In the genomic region with DNA sequence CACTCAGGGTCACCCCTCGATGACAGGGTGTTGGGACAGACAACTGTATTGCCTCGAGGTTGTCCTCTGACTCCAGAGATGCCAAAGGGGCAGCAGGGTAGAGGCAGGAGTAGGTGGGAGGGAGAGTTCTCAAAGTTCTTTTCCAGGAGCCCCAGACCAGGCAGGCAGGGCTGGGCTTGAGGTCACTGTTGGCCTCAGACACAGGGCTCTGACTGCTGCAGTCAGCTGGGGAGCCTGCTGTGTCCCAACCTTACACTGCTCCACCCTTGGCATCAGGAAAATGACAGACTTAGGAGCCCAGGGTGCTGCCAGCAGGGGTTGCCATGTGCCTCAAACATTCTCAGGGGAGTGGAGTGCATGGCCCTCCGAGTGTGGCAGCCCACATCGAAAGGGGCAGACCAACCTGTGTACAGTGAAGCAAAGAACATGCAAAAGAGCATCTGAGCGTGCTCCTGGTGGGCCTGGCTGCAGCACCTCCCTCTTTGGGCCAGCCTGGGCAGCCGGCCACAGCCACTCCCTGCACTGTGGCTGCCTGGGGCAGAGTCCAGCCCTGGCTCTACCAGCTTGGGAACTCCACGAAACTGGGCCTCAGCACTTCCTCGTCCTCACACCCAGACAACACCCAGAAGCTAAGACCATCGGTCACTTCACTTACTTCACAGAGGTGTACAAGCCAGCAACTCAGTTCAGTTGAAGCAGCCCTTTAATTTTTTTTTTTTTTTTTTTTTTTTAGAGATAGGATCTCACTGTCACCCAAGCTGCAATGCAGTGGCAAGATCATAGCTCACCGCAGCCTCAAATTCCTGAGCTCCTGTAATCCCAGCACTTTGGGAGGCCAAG, we compare ENCODE assay signal across 10 cellular contexts. TPM values are rescaled to one million over a fixed set of nuclear protein-coding genes. Genes with fewer than 3 reads are reported as not detected.
DNase-seq lines count a peak whose midpoint lies in the region; ATAC-seq, FAIRE-seq and TF ChIP-seq lines count a peak whose summit lies in the region.
"Had no signal": no experiment of that assay in that cellular context is flagged by ENCODE, and none has a peak within 500 bp of the region (broad histone marks: within the 10 kb centered on the region; RNA-seq: fewer than 3 reads in every experiment).

No MANE protein-coding gene starts in this region.

- no peaks in the 10 kb centered on the region for H3K79me2 ChIP-seq in K562 (ENCODE audit: control insufficient read depth, insufficient read depth, low read length)

- 11% methylated on average over 10 of the region's 10 CpGs for whole genome bisulfite sequencing in K562 (ENCODE audit: insufficient coverage, low coverage, missing lambda C conversion rate)
- 30% methylated on average over 5 of the region's 10 CpGs for WGBS in right lobe of liver (ENCODE audit: insufficient coverage, low coverage, low lambda C conversion rate, missing lambda C conversion rate)

- H3K4me3 ChIP-seq in K562 (no peak overlapping the region), right lobe of liver (no peak overlapping the region)

- peak overlapping the region; percentile 2; the same call in 1 of the 2 replicates for H2AFZ ChIP-seq in K562 (ENCODE audit: low read depth, low read length)

- FAIRE-seq in K562 (lab: Jason Lieb, UNC) (no peak), urothelium cell line (lab: Jason Lieb, UNC) (no peak)

- peak; percentile 32 for DNase-seq in SIG-M5 treated with dmso at 0.1 percent for 504 hours (lab: John Stamatoyannopoulos, UW; ENCODE audit: unreplicated experiment)
- no peak for DNase-seq in SIG-M5 (lab: John Stamatoyannopoulos, UW)
- DNase-seq in K562 (ENCODE audit: extremely low read depth in 1 of 4, low spot score in 3 of 4): no peak
- peak; percentile 85 to 91 (median 89) for DNase-seq in right lobe of liver
- DNase-seq in urothelium cell line (ENCODE audit: low spot score): peak; percentile 40
- no peak for DNase-seq in GM13977 (ENCODE audit: low spot score)
- no peak for DNase-seq in NCI-H82 treated with DMSO at 0.1 percent for 48 hours (lab: John Stamatoyannopoulos, UW; ENCODE audit: unreplicated experiment)
- no peak for DNase-seq in progenitor cell of endocrine pancreas (ENCODE audit: low spot score, unreplicated experiment)
- DNase-seq: NCI-H187 treated with DMSO at 0.1 percent for 48 hours had no signal

- TF ChIP-seq CTCF in K562 (IDR thresholded peaks at IDR 0.05 in 2 of 3, conservative IDR thresholded peaks at IDR 0.05 in 1 of 3; ENCODE audit: insufficient read depth in 2 of 3, low read depth in 1 of 3, low read length in 3 of 3) (no peak), right lobe of liver (IDR thresholded peaks at IDR 0.05) (no peak), GM13977 (IDR thresholded peaks at IDR 0.05; ENCODE audit: extremely low read depth, insufficient read depth, missing control alignments) (no peak), progenitor cell of endocrine pancreas (IDR thresholded peaks at IDR 0.05; ENCODE audit: unreplicated experiment) (no peak)

- H3K27me3 ChIP-seq in K562 (ENCODE audit: control insufficient read depth in 2 of 2, insufficient read depth in 2 of 2, low read length in 2 of 2) (peaks cover 2 to 14% of the 10 kb centered on the region in 2 experiments; a peak in 3 of 5 replicates), right lobe of liver (no peaks in the 10 kb centered on the region)

- peak overlapping the region in 1 of 2 experiments; percentile 80; a peak in 2 of 4 replicates for H3K9ac ChIP-seq in K562 (ENCODE audit: insufficient read depth in 1 of 2, low read depth in 2 of 2, low read length in 2 of 2)

- H3K4me3 Mint-ChIP-seq in progenitor cell of endocrine pancreas (ENCODE audit: low read depth): no peak overlapping the region

- H3K27ac ChIP-seq in K562 (ENCODE audit: extremely low read depth, low read depth, low read length) (no peak overlapping the region), right lobe of liver (peak overlapping the region; percentile 34 to 69 (median 39))

- H3K36me3 ChIP-seq in K562 (ENCODE audit: control insufficient read depth, insufficient read depth, low read length) (no peaks in the 10 kb centered on the region), right lobe of liver (no peaks in the 10 kb centered on the region)

- H3K27me3 Mint-ChIP-seq in progenitor cell of endocrine pancreas: no peaks in the 10 kb centered on the region

- CTCF ChIA-PET in K562 (lab: Yijun Ruan, JAX; ENCODE audit: low intra/inter-chr PET ratio): no interaction called here

- no peak for TF ChIP-seq RAD21 in K562 (CRISPR knock-in tag; conservative IDR thresholded peaks at IDR 0.05 in 1 of 2, IDR thresholded peaks at IDR 0.05 in 1 of 2)

- in situ Hi-C loops in K562 (cut with MboI) (no loop called here), GM13977 (cut with MboI; ENCODE audit: low pct_unique_long_range_greater_than_20kb, low sequenced_read_pairs, unreplicated experiment) (no loop called here)

- peaks cover 5% of the 10 kb centered on the region for H3K36me3 Mint-ChIP-seq in progenitor cell of endocrine pancreas (ENCODE audit: insufficient read depth)

- no peak overlapping the region for H3K27ac Mint-ChIP-seq in progenitor cell of endocrine pancreas

- no peak for TF ChIP-seq EP300 in K562 (IDR thresholded peaks at IDR 0.05; ENCODE audit: low read length)

- POLR2A ChIA-PET in K562 (lab: Yijun Ruan, JAX): interaction anchor here (0.6 to 5.4 kb wide), 3 partner anchors 10 to 14 kb away, joined by 3 to 42 read pairs (median 4); no protein-coding TSS in a partner anchor

- H3K4me2 ChIP-seq in K562 (ENCODE audit: insufficient read depth, low read length): no peak overlapping the region

- intact Hi-C loops in K562 (cut with micrococcal nuclease) (no loop called here), right lobe of liver (cut with DNase I) (no loop called here)

- BruUV-seq in K562 (replicated peaks; lab: Mats Ljungman, UMichigan): no TSS peak

- peaks cover 0 to 11% of the 10 kb centered on the region in 2 experiments; a peak in 2 of 5 replicates for H3K4me1 ChIP-seq in K562 (replicated peaks in 1 of 2; ENCODE audit: control insufficient read depth in 2 of 2, insufficient read depth in 2 of 2, low read length in 2 of 2)
- H3K4me1 ChIP-seq in right lobe of liver: peaks cover 0 to 22% (median 6%) of the 10 kb centered on the region in 4 donors

- H4K20me1 ChIP-seq in K562 (replicated peaks; ENCODE audit: control insufficient read depth, insufficient read depth, low read length): no peaks in the 10 kb centered on the region

- H3K9me3 ChIP-seq in K562 (replicated peaks; ENCODE audit: control insufficient read depth, insufficient read depth, low read depth, low read length) (no peaks in the 10 kb centered on the region), right lobe of liver (no peaks in the 10 kb centered on the region)

- no peaks in the 10 kb centered on the region for H3K9me3 Mint-ChIP-seq in progenitor cell of endocrine pancreas (ENCODE audit: low read depth)

- no peak for TF ChIP-seq POLR2A in K562 (conservative IDR thresholded peaks at IDR 0.05)
- no peak for TF ChIP-seq POLR2A in right lobe of liver (IDR thresholded peaks at IDR 0.05)

- ATAC-seq in K562 (peak; percentile 59), right lobe of liver (peak; percentile 87 to 95 (median 95))

- no peaks in the 10 kb centered on the region for H3K9me1 ChIP-seq in K562 (ENCODE audit: control insufficient read depth, insufficient read depth, low read length)

- no peaks in the 10 kb centered on the region for H3K4me1 Mint-ChIP-seq in progenitor cell of endocrine pancreas (ENCODE audit: low read depth)

TF ChIP-seq in K562, 482 proteins besides CTCF, POLR2A, EP300 and RAD21 (continues in another document):
- TF ChIP-seq ZNF12 (CRISPR knock-in tag; IDR thresholded peaks at IDR 0.05) (no peak), SPI1 (IDR thresholded peaks at IDR 0.05; ENCODE audit: borderline replicate concordance, low read depth, low read length) (peak; percentile 8; the same call in 1 of the 2 replicates)

RNA-seq across cellular contexts. Expression of a gene that starts 24.0 kb away (rescaled TPM):
- total RNA-seq in K562 (2011; cell fraction: chromatin; rRNA removed; ENCODE audit: low replicate concordance): 1.0 and 1.2 TPM in 2 replicates
- total RNA-seq in K562 (2011; cell fraction: nucleolus; rRNA removed): 0.53 and 1.0 TPM in 2 replicates
- total RNA-seq in K562 (2011; cell fraction: nucleoplasm; rRNA removed): 1.0 and 2.0 TPM in 2 replicates
- 0.14 and 0.20 TPM in 2 replicates for total RNA-seq in K562 (2014; rRNA removed)
- total RNA-seq in K562 (2014; rRNA removed; fragmentation: Illumina TruSeq; extraction: Trizol): 0.16 and 0.18 TPM in 2 replicates
- total RNA-seq in K562 (2015; rRNA removed; fragmentation: Illumina TruSeq; extraction: Trizol): 0.08 and 0.11 TPM in 2 replicates
- total RNA-seq in K562 (2021): 0.22 and 0.35 TPM in 2 replicates
- 0.20 and 0.21 TPM in 2 replicates for polyA plus RNA-seq in K562 (2011; rRNA removed)
- 0.16 and 0.25 TPM in 2 replicates for polyA plus RNA-seq in K562 (2011; cell fraction: cytosol; rRNA removed)
- polyA plus RNA-seq in K562 (2011; cell fraction: nucleus; rRNA removed): 0.20 and 0.33 TPM in 2 replicates
- 0.21 and 0.35 TPM in 2 replicates for polyA plus RNA-seq in K562 (2012)
- 0.10 TPM in 2 replicates for polyA plus RNA-seq in K562 (2014; fragmentation: Illumina TruSeq; extraction: Trizol)
- polyA plus RNA-seq in K562 (2014; fragmentation: Nextera tagmentation; extraction: Ambion mirVana): under 1 TPM; 0.06 to 0.08 TPM
- polyA plus RNA-seq in K562 (2014; rRNA removed): 0.16 and 0.26 TPM in 2 replicates
- polyA minus RNA-seq in K562 (2011; rRNA and poly(A)+ RNA removed): 0.51 and 0.67 TPM in 2 replicates
- polyA minus RNA-seq in K562 (2011; cell fraction: cytosol; rRNA and poly(A)+ RNA removed): 0.19 TPM in 1 of 2 replicates, not detected in the other
- polyA minus RNA-seq in K562 (2011; cell fraction: nucleus; rRNA and poly(A)+ RNA removed): 0.40 and 0.44 TPM in 2 replicates
- total RNA-seq in right lobe of liver: under 1 TPM; 0.07 to 0.74 (median 0.34) TPM
- 11.8 and 14.5 TPM in 2 replicates for total RNA-seq in progenitor cell of endocrine pancreas

RNA-seq across cellular contexts. Expression of a gene that starts 54.8 kb away (rescaled TPM):
- not detected in 2 replicates for total RNA-seq in K562 (2011; cell fraction: chromatin; rRNA removed; ENCODE audit: low replicate concordance)
- total RNA-seq in K562 (2011; cell fraction: nucleolus; rRNA removed): not detected in 2 replicates
- total RNA-seq in K562 (2011; cell fraction: nucleoplasm; rRNA removed): not detected in 2 replicates
- not detected in 2 replicates for total RNA-seq in K562 (2014; rRNA removed)
- total RNA-seq in K562 (2014; rRNA removed; fragmentation: Illumina TruSeq; extraction: Trizol): not detected in 2 replicates
- not detected in 2 replicates for total RNA-seq in K562 (2015; rRNA removed; fragmentation: Illumina TruSeq; extraction: Trizol)
- not detected in 2 replicates for total RNA-seq in K562 (2021)
- not detected in 2 replicates for polyA plus RNA-seq in K562 (2011; rRNA removed)
- polyA plus RNA-seq in K562 (2011; cell fraction: cytosol; rRNA removed): not detected in 2 replicates
- polyA plus RNA-seq in K562 (2011; cell fraction: nucleus; rRNA removed): not detected in 2 replicates
- polyA plus RNA-seq in K562 (2012): not detected in 2 replicates
- not detected in 2 replicates for polyA plus RNA-seq in K562 (2014; fragmentation: Illumina TruSeq; extraction: Trizol)
- not detected for polyA plus RNA-seq in K562 (2014; fragmentation: Nextera tagmentation; extraction: Ambion mirVana)
- polyA plus RNA-seq in K562 (2014; rRNA removed): not detected in 2 replicates
- polyA minus RNA-seq in K562 (2011; rRNA and poly(A)+ RNA removed): not detected in 2 replicates
- not detected in 2 replicates for polyA minus RNA-seq in K562 (2011; cell fraction: cytosol; rRNA and poly(A)+ RNA removed)
- polyA minus RNA-seq in K562 (2011; cell fraction: nucleus; rRNA and poly(A)+ RNA removed): not detected in 2 replicates
- total RNA-seq in right lobe of liver: not detected
- 0.84 and 1.2 TPM in 2 replicates for total RNA-seq in progenitor cell of endocrine pancreas
- total RNA-seq: lower leg skin had no signal

Comparison
In these comparisons a context has a peak if more than half of its experiments do, and no peak if none do; other contexts are left out.
1. DNase-seq: peak in SIG-M5 treated with dmso at 0.1 percent for 504 hours (single experiment), right lobe of liver (3 of 3) and urothelium cell line (single experiment); none in SIG-M5 (single experiment), K562 (0 of 4), GM13977 (single experiment), NCI-H82 treated with DMSO at 0.1 percent for 48 hours (single experiment) and progenitor cell of endocrine pancreas (single experiment).